Comparison of ENCODE assay signal across 13 cellular contexts in genomic region chr3:187989458-187990153, GRCh38.
DNase-seq lines count a peak whose midpoint lies in the region; ATAC-seq and TF ChIP-seq lines count a peak whose summit lies in the region.
"Had no signal": no experiment of that assay in that cellular context is flagged by ENCODE, and none has a peak within 500 bp of the region (broad histone marks: within the 10 kb centered on the region; RNA-seq: fewer than 3 reads in every experiment).

No MANE protein-coding gene starts in this region.

- ATAC-seq in gastroesophageal sphincter = no peak
- ATAC-seq: body of pancreas, Panc1 had no signal

- TF ChIP-seq POLR2A in gastroesophageal sphincter (IDR thresholded peaks at IDR 0.05) = no peak

- 69 to 74% methylated on average over 5 to 8 of the region's 10 CpGs for WGBS in gastroesophageal sphincter (ENCODE audit: low coverage in 1 of 2), 2 donors

- H3K4me3 ChIP-seq in OCI-LY3 (ENCODE audit: low read length) (no peak overlapping the region), gastroesophageal sphincter (no peak overlapping the region)
- H3K4me3 ChIP-seq: body of pancreas had no signal

- no peak for TF ChIP-seq EP300 in gastroesophageal sphincter (IDR thresholded peaks at IDR 0.05)

- H3K4me2 ChIP-seq in OCI-LY3 (ENCODE audit: low read length) = peak overlapping the region; percentile 8; the same call in 1 of the 2 replicates

- H3K9ac ChIP-seq in OCI-LY3 (ENCODE audit: low read length) = no peak overlapping the region

- no peaks in the 10 kb centered on the region for H3K79me2 ChIP-seq in OCI-LY3 (ENCODE audit: low read length)

- DNase-seq in DMS153 (lab: John Stamatoyannopoulos, UW) = peak; percentile 91
- DNase-seq in NCI-H1417 treated with DMSO at 0.1 percent for 48 hours (lab: John Stamatoyannopoulos, UW) = peak; percentile 45
- peak; percentile 82 for DNase-seq in iPS-NIHi7 (ENCODE audit: extremely low spot score)
- no peak for DNase-seq in cerebellar nuclear complex (lab: John Stamatoyannopoulos, UW)
- DNase-seq in activated gamma-delta T cell treated with Interleukin-2 at 50 U/mL for 16 hours = no peak
- DNase-seq in middle frontal gyrus (ENCODE audit: extremely low spot score, low spot score) = no peak
- DNase-seq: body of pancreas, erythroblast, GDM1 had no signal

- no peaks in the 10 kb centered on the region for H3K4me1 ChIP-seq in OCI-LY3 (ENCODE audit: low read length)
- H3K4me1 ChIP-seq in gastroesophageal sphincter = no peaks in the 10 kb centered on the region
- H3K4me1 ChIP-seq: body of pancreas had no signal

- H3K36me3 ChIP-seq in OCI-LY3 (replicated peaks; ENCODE audit: low read depth, low read length) = no peaks in the 10 kb centered on the region
- H3K36me3 ChIP-seq in gastroesophageal sphincter = no peaks in the 10 kb centered on the region
- H3K36me3 ChIP-seq: neutrophil had no signal

- no peaks in the 10 kb centered on the region for H3K9me3 ChIP-seq in OCI-LY3 (ENCODE audit: insufficient read depth, low read length)
- H3K9me3 ChIP-seq in gastroesophageal sphincter = no peaks in the 10 kb centered on the region
- H3K9me3 ChIP-seq: body of pancreas, neutrophil had no signal

- no peaks in the 10 kb centered on the region for H4K20me1 ChIP-seq in OCI-LY3 (ENCODE audit: insufficient read depth, low read length)

- no peak overlapping the region for H2AFZ ChIP-seq in OCI-LY3 (ENCODE audit: low read depth, low read length)

- H3K27ac ChIP-seq in OCI-LY3 (ENCODE audit: low read length) = no peak overlapping the region
- no peak overlapping the region for H3K27ac ChIP-seq in gastroesophageal sphincter
- H3K27ac ChIP-seq: body of pancreas, neutrophil had no signal

- peaks cover 12% of the 10 kb centered on the region; the same call in 1 of the 2 replicates for H3K27me3 ChIP-seq in OCI-LY3 (ENCODE audit: low read depth, low read length)
- no peaks in the 10 kb centered on the region for H3K27me3 ChIP-seq in gastroesophageal sphincter
- H3K27me3 ChIP-seq: body of pancreas, neutrophil had no signal

- TF ChIP-seq CTCF in OCI-LY3 (IDR thresholded peaks at IDR 0.05; ENCODE audit: low read depth, low read length) = no peak
- no peak for TF ChIP-seq CTCF in gastroesophageal sphincter (IDR thresholded peaks at IDR 0.05)

Comparison
In these comparisons a context has a peak if more than half of its experiments do, and no peak if none do; other contexts are left out.
1. DNase-seq: peak in DMS153 (single experiment), NCI-H1417 treated with DMSO at 0.1 percent for 48 hours (single experiment) and iPS-NIHi7 (single experiment); none in cerebellar nuclear complex (0 of 2), activated gamma-delta T cell treated with Interleukin-2 at 50 U/mL for 16 hours (single experiment) and middle frontal gyrus (single experiment).